ENCODE assay signal across 19 cellular contexts in the genomic region with DNA sequence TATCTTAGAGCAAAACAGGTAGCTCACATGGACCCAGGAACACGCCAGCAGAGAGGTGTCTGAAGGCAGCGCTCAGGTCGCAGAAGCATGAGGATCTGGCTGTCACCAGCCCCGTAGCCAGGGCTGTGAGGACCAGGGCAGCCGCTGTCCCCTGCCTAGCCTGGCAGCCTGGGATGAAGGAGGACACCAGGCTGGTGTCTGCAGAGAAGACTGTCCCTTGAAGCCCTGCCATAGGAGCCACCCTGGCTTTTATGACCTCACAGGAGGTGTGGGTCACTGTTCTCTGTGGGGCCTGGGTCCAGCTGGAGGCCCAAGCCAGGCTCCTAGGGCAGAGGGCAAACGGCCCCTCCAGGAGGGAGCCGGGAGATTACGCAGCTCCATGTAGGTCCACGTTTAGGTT. TPM values are rescaled to one million over a fixed set of nuclear protein-coding genes. Genes with fewer than 3 reads are reported as not detected.
DNase-seq lines count a peak whose midpoint lies in the region; ATAC-seq and TF ChIP-seq lines count a peak whose summit lies in the region.
"Had no signal": no experiment of that assay in that cellular context is flagged by ENCODE, and none has a peak within 500 bp of the region (broad histone marks: within the 10 kb centered on the region; RNA-seq: fewer than 3 reads in every experiment).

A gene (plus strand): TSS at position 301 of the 400 bp plus-strand sequence. CDS start 113 bp downstream, outside the sequence.

- H3K4me1 ChIP-seq in endodermal cell (ENCODE audit: control insufficient read depth, insufficient read depth, low read length) = no peaks in the 10 kb centered on the region
- H3K4me1 ChIP-seq: HAP-1 had no signal

- no peak within 1 kb of the TSS for H3K9ac ChIP-seq in endodermal cell (ENCODE audit: extremely low read depth, low read length, poor library complexity, severe bottlenecking)
- H3K9ac ChIP-seq: GM23248 had no signal

- H3K27me3 ChIP-seq in endodermal cell (ENCODE audit: control insufficient read depth, insufficient read depth, low read length, poor library complexity, severe bottlenecking) = peaks cover 7% of the 10 kb centered on the region

- 90 to 93% methylated on average over 5 to 9 of the region's 9 CpGs for WGBS in endodermal cell (ENCODE audit: insufficient coverage in 1 of 2, insufficient read length in 1 of 2), 2 experiments

- intact Hi-C loops in left ventricle myocardium superior (cut with micrococcal nuclease) = no loop called here

- no peaks in the 10 kb centered on the region for H3K9me3 Mint-ChIP-seq in central memory CD8-positive, alpha-beta T cell
- H3K9me3 Mint-ChIP-seq in endodermal cell (peaks cover 10% of the 10 kb centered on the region), progenitor cell of endocrine pancreas (ENCODE audit: low read depth) (peaks cover 7% of the 10 kb centered on the region)
- H3K9me3 Mint-ChIP-seq: HFFc6 had no signal

- H3K27ac ChIP-seq in endodermal cell (ENCODE audit: low read depth, low read length) = no peak within 1 kb of the TSS
- H3K27ac ChIP-seq: GM23248 had no signal

- no peak for TF ChIP-seq CTCF in endodermal cell (conservative IDR thresholded peaks at IDR 0.05)
- no peak for TF ChIP-seq CTCF in progenitor cell of endocrine pancreas (IDR thresholded peaks at IDR 0.05; ENCODE audit: unreplicated experiment)

- no peak within 1 kb of the TSS for H3K4me3 ChIP-seq in endodermal cell (ENCODE audit: low read length)
- H3K4me3 ChIP-seq: GM23248, HAP-1 had no signal

- H3K4me1 Mint-ChIP-seq in central memory CD8-positive, alpha-beta T cell = no peaks in the 10 kb centered on the region
- H3K4me1 Mint-ChIP-seq in endodermal cell (no peaks in the 10 kb centered on the region), progenitor cell of endocrine pancreas (ENCODE audit: low read depth) (no peaks in the 10 kb centered on the region)
- H3K4me1 Mint-ChIP-seq: CD4-positive, alpha-beta memory T cell had no signal

- no peak for ATAC-seq in central memory CD8-positive, alpha-beta T cell (replicated peaks; ENCODE audit: extremely low read depth, poor library complexity, severe bottlenecking)
- ATAC-seq in left ventricle myocardium superior = no peak

- no peaks in the 10 kb centered on the region for H3K36me3 ChIP-seq in endodermal cell (ENCODE audit: control insufficient read depth, insufficient read depth, low read length)
- H3K36me3 ChIP-seq: HAP-1 had no signal

- H3K9me3 ChIP-seq in endodermal cell (ENCODE audit: control insufficient read depth, low read length) = peaks cover 4% of the 10 kb centered on the region
- H3K9me3 ChIP-seq: HAP-1 had no signal

- H3K27me3 Mint-ChIP-seq in central memory CD8-positive, alpha-beta T cell = peaks cover 95% of the 10 kb centered on the region
- H3K27me3 Mint-ChIP-seq in endodermal cell (ENCODE audit: insufficient read depth) (peaks cover 28% of the 10 kb centered on the region), progenitor cell of endocrine pancreas (peaks cover 26% of the 10 kb centered on the region)

- H3K4me3 Mint-ChIP-seq in central memory CD8-positive, alpha-beta T cell = no peak within 1 kb of the TSS
- H3K4me3 Mint-ChIP-seq in endodermal cell (no peak within 1 kb of the TSS), progenitor cell of endocrine pancreas (ENCODE audit: low read depth) (no peak within 1 kb of the TSS)
- H3K4me3 Mint-ChIP-seq: CD4-positive, alpha-beta memory T cell; HFFc6 had no signal

- peaks cover 3% of the 10 kb centered on the region for H3K36me3 Mint-ChIP-seq in central memory CD8-positive, alpha-beta T cell (ENCODE audit: insufficient read depth)
- H3K36me3 Mint-ChIP-seq in endodermal cell (ENCODE audit: low read depth) (no peaks in the 10 kb centered on the region), progenitor cell of endocrine pancreas (ENCODE audit: insufficient read depth) (no peaks in the 10 kb centered on the region)

- peak within 1 kb of the TSS; percentile 54 for H3K27ac Mint-ChIP-seq in central memory CD8-positive, alpha-beta T cell (ENCODE audit: low read depth)
- H3K27ac Mint-ChIP-seq in endodermal cell (no peak within 1 kb of the TSS), progenitor cell of endocrine pancreas (peak within 1 kb of the TSS; percentile 60)
- H3K27ac Mint-ChIP-seq: CD4-positive, alpha-beta memory T cell; HFFc6 had no signal

- no peak for DNase-seq in central memory CD8-positive, alpha-beta T cell (ENCODE audit: low spot score in 2 of 2)
- peak; percentile 13 for DNase-seq in endodermal cell
- no peak for DNase-seq in progenitor cell of endocrine pancreas (ENCODE audit: low spot score, unreplicated experiment)
- no peak for DNase-seq in NOMO-1 (lab: John Stamatoyannopoulos, UW; ENCODE audit: unreplicated experiment in 2 of 2)
- DNase-seq in DMS 273 (lab: John Stamatoyannopoulos, UW; ENCODE audit: unreplicated experiment) = no peak
- DNase-seq in left ventricle myocardium superior = no peak
- DNase-seq: C1 segment of cervical spinal cord; Calu3; CD4-positive, alpha-beta memory T cell; COR-L47; DMS153; DND-41; GM23248; HFFc6 had no signal

RNA-seq across cellular contexts. Expression of the gene that starts here (rescaled TPM):
- not detected for total RNA-seq in endodermal cell
- not detected for polyA plus RNA-seq in endodermal cell (2013, experiment 1 of 2)
- polyA plus RNA-seq in endodermal cell (2013, experiment 2 of 2) = not detected
- not detected in 2 replicates for total RNA-seq in progenitor cell of endocrine pancreas
- not detected for total RNA-seq in left ventricle myocardium superior
- total RNA-seq: A172; A673; Calu3; CD4-positive, alpha-beta memory T cell; GM23248; H4; HFFc6 had no signal
- polyA plus RNA-seq: BJ; CD4-positive, alpha-beta memory T cell; GM23248 had no signal

Comparison
In these comparisons a context has a peak if more than half of its experiments do, and no peak if none do; other contexts are left out.
1. Peak in DNase-seq in endodermal cell; RNA of the gene not detected or under 1 TPM.